8 cellular contexts compared by ENCODE assay signal in the genomic region with DNA sequence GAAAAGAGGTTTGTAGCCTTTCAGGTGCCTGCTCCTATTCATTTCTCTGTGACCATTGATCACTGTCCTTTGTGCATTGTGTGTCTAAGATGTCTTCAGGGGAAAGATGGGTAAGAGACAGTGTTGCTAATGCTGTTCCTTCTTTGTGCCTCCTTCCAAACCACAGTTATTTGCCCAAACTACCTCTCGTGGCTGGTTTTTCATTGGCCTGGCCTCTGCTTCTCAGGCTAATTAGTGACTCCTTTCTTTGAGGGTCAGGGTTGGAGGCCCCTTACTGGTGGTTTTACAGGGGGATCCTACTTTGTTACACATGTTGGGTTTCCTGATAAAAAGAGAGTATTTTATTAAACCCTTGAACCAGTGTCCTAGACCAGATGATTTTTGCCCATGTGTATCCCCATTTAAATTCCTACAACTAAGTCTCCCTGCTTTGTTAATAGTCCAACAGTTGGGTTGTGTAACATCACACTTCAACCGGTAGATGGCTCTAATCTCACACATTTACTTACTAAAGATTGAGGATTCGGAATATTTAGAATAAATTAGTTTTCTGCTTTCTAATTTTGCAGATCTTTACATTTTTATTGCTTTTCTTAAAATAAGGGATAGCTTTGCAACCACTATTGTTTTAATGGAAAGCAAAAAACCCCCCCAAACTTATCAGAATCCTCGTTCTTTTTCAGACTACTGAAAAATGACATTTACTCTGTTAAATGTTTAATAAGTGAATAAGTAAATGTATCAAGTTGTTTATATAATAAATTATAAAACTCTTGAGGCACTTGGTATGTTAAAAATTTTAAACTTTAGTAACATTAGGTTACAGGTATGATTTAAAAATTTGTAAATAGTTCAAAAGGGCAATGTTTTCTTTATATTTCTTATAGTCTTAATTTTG. TPM values are rescaled to one million over a fixed set of nuclear protein-coding genes. Genes with fewer than 3 reads are reported as not detected.
DNase-seq lines count a peak whose midpoint lies in the region; ATAC-seq and TF ChIP-seq lines count a peak whose summit lies in the region.

No MANE protein-coding gene starts in this region.

- H3K27me3 Mint-ChIP-seq in endothelial cell (ENCODE audit: unreplicated experiment) (peaks cover 4% of the 10 kb centered on the region), naive B cell (peaks cover 0 to 4% (median 3%) of the 10 kb centered on the region in 3 donors)

- TF ChIP-seq CTCF in endothelial cell (IDR thresholded peaks at IDR 0.05; ENCODE audit: unreplicated experiment) = peak; percentile 77

- peak overlapping the region; percentile 93 for H3K4me3 ChIP-seq in SK-N-MC

- no peak overlapping the region for H3K27ac ChIP-seq in SK-N-MC

- DNase-seq in NCI-H2029 treated with DMSO at 0.1 percent for 48 hours (lab: John Stamatoyannopoulos, UW) (peak; percentile 40), NCI-H2029 (lab: John Stamatoyannopoulos, UW) (no peak), HuH-7.5 (ENCODE audit: low spot score) (peak; percentile 25), SK-N-MC (ENCODE audit: low read depth, low spot score) (peak; percentile 51), endothelial cell (ENCODE audit: low spot score) (no peak), naive B cell (peak; percentile 27)
- DNase-seq in stimulated activated naive CD4-positive, alpha-beta T cell treated with Interleukin-2 at 50 U/mL for 16 hours (lab: John Stamatoyannopoulos, UW) = no peak

- no peak for ATAC-seq in naive B cell (ENCODE audit: low read depth in 2 of 2)
- no peak for ATAC-seq in HG03571 (IDR thresholded peaks at IDR 0.05; ENCODE audit: unreplicated experiment)

- peaks cover 43% of the 10 kb centered on the region for H3K4me1 Mint-ChIP-seq in endothelial cell (ENCODE audit: unreplicated experiment)
- peaks cover 44 to 48% (median 47%) of the 10 kb centered on the region in 3 donors for H3K4me1 Mint-ChIP-seq in naive B cell

- H3K9me3 Mint-ChIP-seq in endothelial cell (ENCODE audit: unreplicated experiment) (no peaks in the 10 kb centered on the region), naive B cell (peaks cover 0 to 1% (median 0%) of the 10 kb centered on the region in 7 donors)

- no peaks in the 10 kb centered on the region for H3K9me3 ChIP-seq in SK-N-MC (ENCODE audit: low read depth, low read length)

- peak overlapping the region; percentile 41 for H3K27ac Mint-ChIP-seq in endothelial cell (ENCODE audit: unreplicated experiment)
- peak overlapping the region in 2 of 6 donors; percentile 36 to 69 for H3K27ac Mint-ChIP-seq in naive B cell

- H3K36me3 Mint-ChIP-seq in endothelial cell (ENCODE audit: low read depth, unreplicated experiment) (peaks cover 6% of the 10 kb centered on the region), naive B cell (peaks cover 0 to 4% of the 10 kb centered on the region in 2 donors)

- H3K36me3 ChIP-seq in SK-N-MC (ENCODE audit: insufficient read depth, low read length) = peaks cover 12% of the 10 kb centered on the region; the same call in 1 of the 2 replicates

- H3K4me3 Mint-ChIP-seq in endothelial cell (ENCODE audit: unreplicated experiment) (peak overlapping the region; percentile 96), naive B cell (peak overlapping the region; percentile 21 to 98 (median 88))

- peak overlapping the region; percentile 58 for H3K9ac ChIP-seq in SK-N-MC (ENCODE audit: insufficient read length)

RNA-seq across cellular contexts. Expression of gene MARS2, which starts 2.4 kb away (rescaled TPM):
- total RNA-seq in endothelial cell (ENCODE audit: unreplicated experiment) = 13.5 TPM
- polyA plus RNA-seq in naive B cell (ENCODE audit: low read depth in 6 of 6) = 1 to 10 TPM; 6.5 to 9.9 (median 8.0) TPM

RNA-seq across cellular contexts. Expression of gene RFTN2, which starts 32.2 kb away (rescaled TPM):
- 27.2 TPM for total RNA-seq in endothelial cell (ENCODE audit: unreplicated experiment)
- polyA plus RNA-seq in naive B cell (ENCODE audit: low read depth in 6 of 6) = under 1 TPM in 3 of 6 donors, not detected in 3; 0.05 to 0.20 (median 0.15) TPM

Comparison
In these comparisons a context has a peak if more than half of its experiments do, and no peak if none do; other contexts are left out.
1. DNase-seq: peak in NCI-H2029 treated with DMSO at 0.1 percent for 48 hours (single experiment), HuH-7.5 (single experiment), SK-N-MC (single experiment) and naive B cell (single experiment); none in NCI-H2029 (single experiment), endothelial cell (single experiment) and stimulated activated naive CD4-positive, alpha-beta T cell treated with Interleukin-2 at 50 U/mL for 16 hours (single experiment).